11 cellular contexts compared by ENCODE assay signal in the genomic region with DNA sequence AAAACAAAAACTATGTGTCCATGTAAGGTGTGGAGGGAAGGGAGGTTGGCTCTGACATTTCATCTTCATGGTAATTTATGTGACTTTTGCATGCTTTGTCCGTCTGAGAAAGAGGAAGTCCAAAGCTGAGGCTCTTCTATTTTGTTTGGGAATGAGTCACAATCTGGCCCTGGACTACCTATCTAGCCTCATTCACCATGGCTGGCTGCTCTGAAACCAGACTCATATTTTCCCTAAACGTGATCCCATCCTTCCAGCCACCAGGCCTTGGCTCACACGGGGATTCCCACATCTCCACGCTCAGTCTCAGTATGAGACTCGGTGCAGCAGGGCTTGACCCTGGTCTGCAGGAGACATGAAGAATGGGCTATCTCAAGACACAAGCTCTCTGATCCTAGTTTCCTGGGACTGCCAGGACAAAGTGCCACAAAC.
DNase-seq lines count a peak whose midpoint lies in the region; ATAC-seq and TF ChIP-seq lines count a peak whose summit lies in the region.
"Had no signal": no experiment of that assay in that cellular context is flagged by ENCODE, and none has a peak within 500 bp of the region (broad histone marks: within the 10 kb centered on the region; RNA-seq: fewer than 3 reads in every experiment).

No MANE protein-coding gene starts in this region.

- H3K4me3 ChIP-seq in Peyer's patch (no peak overlapping the region), coronary artery (no peak overlapping the region)

- H3K27me3 Mint-ChIP-seq in dendritic cell treated with granulocyte-macrophage colony-stimulating factor and Interleukin-4, amounts not matched to agents 40 ng/mL and 50 ng/mL, for 4 days: peaks cover 9% of the 10 kb centered on the region

- no peaks in the 10 kb centered on the region for H3K36me3 ChIP-seq in Peyer's patch

- peaks cover 0 to 3% (median 0%) of the 10 kb centered on the region in 4 donors for H3K9me3 ChIP-seq in Peyer's patch
- H3K9me3 ChIP-seq: Caco-2 had no signal

- H3K27me3 ChIP-seq in Peyer's patch: no peaks in the 10 kb centered on the region

- no peak for TF ChIP-seq POLR2A in Peyer's patch (IDR thresholded peaks at IDR 0.05)

- ATAC-seq in GM19468 (IDR thresholded peaks at IDR 0.05; ENCODE audit: extremely low read depth, unreplicated experiment) (peak; percentile 39), HG03175 (IDR thresholded peaks at IDR 0.05; ENCODE audit: unreplicated experiment) (peak; percentile 86)

- H3K4me1 ChIP-seq in Peyer's patch: no peaks in the 10 kb centered on the region

- H3K36me3 Mint-ChIP-seq in dendritic cell treated with granulocyte-macrophage colony-stimulating factor and Interleukin-4, amounts not matched to agents 40 ng/mL and 50 ng/mL, for 4 days (ENCODE audit: low read depth): no peaks in the 10 kb centered on the region

- DNase-seq in EL (peak; percentile 41), Peyer's patch (no peak), DMS79 (lab: John Stamatoyannopoulos, UW) (no peak), coronary artery (ENCODE audit: low spot score) (no peak)
- no peak for DNase-seq in activated CD8-positive, alpha-beta memory T cell treated with anti-CD3 and anti-CD28 coated beads, Interleukin-2, amount 50 U/mL, for 48 hours
- DNase-seq: anterior cingulate cortex, Caco-2 had no signal

- H3K27ac Mint-ChIP-seq in dendritic cell treated with granulocyte-macrophage colony-stimulating factor and Interleukin-4, amounts not matched to agents 40 ng/mL and 50 ng/mL, for 4 days: peak overlapping the region; percentile 37
- H3K27ac Mint-ChIP-seq: T-helper 1 cell treated with Interleukin-12 subunit alpha and Interleukin-12 subunit beta and Interleukin-4 antibody, amounts not matched to agents 30 μg/mL and 1 μg/mL, for 36 hours had no signal

- TF ChIP-seq CTCF in Peyer's patch (IDR thresholded peaks at IDR 0.05) (no peak), coronary artery (IDR thresholded peaks at IDR 0.05) (no peak)

- no peak overlapping the region for H3K4me3 Mint-ChIP-seq in dendritic cell treated with granulocyte-macrophage colony-stimulating factor and Interleukin-4, amounts not matched to agents 40 ng/mL and 50 ng/mL, for 4 days
- H3K4me3 Mint-ChIP-seq: T-helper 1 cell treated with Interleukin-12 subunit alpha and Interleukin-12 subunit beta and Interleukin-4 antibody, amounts not matched to agents 30 μg/mL and 1 μg/mL, for 36 hours had no signal

- H3K27ac ChIP-seq in Peyer's patch (no peak overlapping the region), coronary artery (no peak overlapping the region)

- no peaks in the 10 kb centered on the region for H3K9me3 Mint-ChIP-seq in dendritic cell treated with granulocyte-macrophage colony-stimulating factor and Interleukin-4, amounts not matched to agents 40 ng/mL and 50 ng/mL, for 4 days

- intact Hi-C loops in dendritic cell treated with granulocyte-macrophage colony-stimulating factor and Interleukin-4, amounts not matched to agents 40 ng/mL and 50 ng/mL, for 4 days (cut with micrococcal nuclease): no loop called here

- H3K4me1 Mint-ChIP-seq in dendritic cell treated with granulocyte-macrophage colony-stimulating factor and Interleukin-4, amounts not matched to agents 40 ng/mL and 50 ng/mL, for 4 days (ENCODE audit: low read depth): peaks cover 58% of the 10 kb centered on the region
